ENCODE assay signal across 15 cellular contexts in the genomic region with DNA sequence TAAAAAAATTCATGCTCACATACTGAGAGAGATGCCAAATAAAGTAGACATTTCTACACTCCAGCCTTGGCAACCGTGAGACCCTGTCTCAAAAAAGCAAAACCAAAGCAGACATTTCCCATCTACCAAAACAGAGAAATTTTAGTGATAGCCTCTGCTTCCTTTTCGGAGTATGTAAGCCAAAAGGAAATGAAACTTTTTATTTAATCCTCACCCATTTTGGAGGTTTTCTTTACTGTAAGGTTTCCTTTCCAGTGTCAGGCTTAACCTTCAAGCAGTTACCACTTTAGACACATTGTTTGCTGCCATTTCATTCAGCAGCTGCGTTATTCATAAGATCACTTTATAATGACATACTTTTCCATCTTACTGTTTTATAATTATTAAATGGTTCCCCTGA. TPM values are rescaled to one million over a fixed set of nuclear protein-coding genes. Genes with fewer than 3 reads are reported as not detected.
DNase-seq lines count a peak whose midpoint lies in the region; ATAC-seq, FAIRE-seq and TF ChIP-seq lines count a peak whose summit lies in the region.
"Had no signal": no experiment of that assay in that cellular context is flagged by ENCODE, and none has a peak within 500 bp of the region (broad histone marks: within the 10 kb centered on the region; RNA-seq: fewer than 3 reads in every experiment).

No MANE protein-coding gene starts in this region.

- no peak for TF ChIP-seq CTCF in adrenal gland (IDR thresholded peaks at IDR 0.05)

- CTCF ChIA-PET in naive thymus-derived CD4-positive, alpha-beta T cell (lab: Charles Lee), result interaction anchor here (0.8 kb wide), 1 partner anchor 33 kb away, joined by 3 read pairs; no protein-coding TSS in a partner anchor

- TF ChIP-seq POLR2A in GM12891 (IDR thresholded peaks at IDR 0.05; ENCODE audit: low read depth, low read length), result no peak
- no peak for TF ChIP-seq POLR2A in adrenal gland (IDR thresholded peaks at IDR 0.05)

- H3K27me3 ChIP-seq in CD4-positive, CD25-positive, alpha-beta regulatory T cell (ENCODE audit: control insufficient read depth, insufficient read depth, low read length), result no peaks in the 10 kb centered on the region
- H3K27me3 ChIP-seq in adrenal gland, result no peaks in the 10 kb centered on the region
- H3K27me3 ChIP-seq in naive thymus-derived CD4-positive, alpha-beta T cell (ENCODE audit: control insufficient read depth in 2 of 2, insufficient read depth in 2 of 2, low read length in 2 of 2), result no peaks in the 10 kb centered on the region
- H3K27me3 ChIP-seq: breast epithelium, SJSA1 had no signal

- POLR2A ChIA-PET in naive thymus-derived CD4-positive, alpha-beta T cell (lab: Charles Lee), result interaction anchor here (0.8 to 1.2 kb wide), 2 partner anchors 15 to 16 kb away, joined by 3 read pairs; no protein-coding TSS in a partner anchor

- H3K36me3 ChIP-seq in CD4-positive, CD25-positive, alpha-beta regulatory T cell (ENCODE audit: control insufficient read depth, insufficient read depth, low read length), result peaks cover 6% of the 10 kb centered on the region
- H3K36me3 ChIP-seq in adrenal gland (replicated peaks in 1 of 2), result peaks cover 0 to under 1% of the 10 kb centered on the region in 2 donors
- H3K36me3 ChIP-seq in naive thymus-derived CD4-positive, alpha-beta T cell (ENCODE audit: control insufficient read depth in 2 of 3, insufficient read depth in 3 of 3, low read length in 3 of 3), result peaks cover 0 to 5% (median 0%) of the 10 kb centered on the region in 3 experiments
- H3K36me3 ChIP-seq: breast epithelium, SJSA1, thoracic aorta had no signal

- peak overlapping the region in 1 of 4 donors; percentile 55 for H3K4me3 Mint-ChIP-seq in CD4-positive, CD25-positive, alpha-beta regulatory T cell
- peak overlapping the region in 6 of 10 donors; percentile 7 to 54 (median 40) for H3K4me3 Mint-ChIP-seq in naive thymus-derived CD4-positive, alpha-beta T cell

- DNase-seq in CD4-positive, CD25-positive, alpha-beta regulatory T cell, result no peak
- DNase-seq in GM12891 (ENCODE audit: insufficient read length, low spot score), result no peak
- no peak for DNase-seq in adrenal gland
- DNase-seq in naive thymus-derived CD4-positive, alpha-beta T cell, result no peak
- no peak for DNase-seq in OCI-M2 (lab: John Stamatoyannopoulos, UW; ENCODE audit: unreplicated experiment)
- no peak for DNase-seq in NCI-H2029 treated with DMSO at 0.1 percent for 48 hours (lab: John Stamatoyannopoulos, UW)
- DNase-seq: activated T-cell treated with anti-CD3 and anti-CD28 coated beads for 4 hours, NCI-H1694 treated with DMSO at 0.1 percent for 48 hours, NCI-H526 treated with DMSO at 0.1 percent for 48 hours, WERI-Rb-1 had no signal

- H3K9me3 Mint-ChIP-seq in CD4-positive, CD25-positive, alpha-beta regulatory T cell, result no peaks in the 10 kb centered on the region
- H3K9me3 Mint-ChIP-seq in naive thymus-derived CD4-positive, alpha-beta T cell, result peaks cover 0 to 1% (median 0%) of the 10 kb centered on the region in 11 donors

- peak overlapping the region; percentile 59 to 89 (median 76) for H3K27ac Mint-ChIP-seq in CD4-positive, CD25-positive, alpha-beta regulatory T cell
- H3K27ac Mint-ChIP-seq in naive thymus-derived CD4-positive, alpha-beta T cell, result peak overlapping the region in 6 of 9 donors; percentile 28 to 84 (median 60)

- ATAC-seq in CD4-positive, CD25-positive, alpha-beta regulatory T cell (ENCODE audit: low read depth in 2 of 2), result no peak
- no peak for ATAC-seq in naive thymus-derived CD4-positive, alpha-beta T cell
- ATAC-seq in HG03460 (IDR thresholded peaks at IDR 0.05; ENCODE audit: unreplicated experiment), result no peak
- no peak for ATAC-seq in GM21786 (IDR thresholded peaks at IDR 0.05; ENCODE audit: unreplicated experiment)

- H3K27me3 Mint-ChIP-seq in CD4-positive, CD25-positive, alpha-beta regulatory T cell, result no peaks in the 10 kb centered on the region
- H3K27me3 Mint-ChIP-seq in naive thymus-derived CD4-positive, alpha-beta T cell, result no peaks in the 10 kb centered on the region

- peaks cover 71% of the 10 kb centered on the region for H3K4me1 ChIP-seq in CD4-positive, CD25-positive, alpha-beta regulatory T cell (ENCODE audit: control insufficient read depth, insufficient read depth, low read length, poor library complexity, severe bottlenecking)
- H3K4me1 ChIP-seq in adrenal gland (replicated peaks in 1 of 2), result peaks cover 71 to 87% of the 10 kb centered on the region in 2 donors
- peaks cover 20 to 53% of the 10 kb centered on the region in 2 donors for H3K4me1 ChIP-seq in naive thymus-derived CD4-positive, alpha-beta T cell (ENCODE audit: control insufficient read depth in 2 of 2, insufficient read depth in 2 of 2, low read length in 2 of 2)

- FAIRE-seq in GM12891 (lab: Jason Lieb, UNC), result no peak

- peak overlapping the region; percentile 41 for H3K4me3 ChIP-seq in CD4-positive, CD25-positive, alpha-beta regulatory T cell (ENCODE audit: low read depth, low read length)
- H3K4me3 ChIP-seq in adrenal gland, result no peak overlapping the region
- H3K4me3 ChIP-seq in naive thymus-derived CD4-positive, alpha-beta T cell (ENCODE audit: low read length), result no peak overlapping the region
- H3K4me3 ChIP-seq: breast epithelium, SJSA1, thoracic aorta had no signal

- H3K36me3 Mint-ChIP-seq in CD4-positive, CD25-positive, alpha-beta regulatory T cell, result peaks cover 14% of the 10 kb centered on the region
- peaks cover 0 to 24% (median 4%) of the 10 kb centered on the region in 5 donors for H3K36me3 Mint-ChIP-seq in naive thymus-derived CD4-positive, alpha-beta T cell

- 43 to 48% (median 46%) methylated on average over 3 of the region's 3 CpGs for WGBS in adrenal gland, 4 donors

- peak overlapping the region; percentile 37 for H3K27ac ChIP-seq in CD4-positive, CD25-positive, alpha-beta regulatory T cell (ENCODE audit: insufficient read depth, low read length, poor library complexity, severe bottlenecking)
- H3K27ac ChIP-seq in adrenal gland, result peak overlapping the region in 4 of 5 donors; percentile 55 to 85 (median 66)
- peak overlapping the region; percentile 15 for H3K27ac ChIP-seq in naive thymus-derived CD4-positive, alpha-beta T cell (ENCODE audit: low read depth, low read length)
- H3K27ac ChIP-seq: breast epithelium, SJSA1, WERI-Rb-1 had no signal

- H3K9me3 ChIP-seq in CD4-positive, CD25-positive, alpha-beta regulatory T cell (ENCODE audit: control insufficient read depth in 2 of 2, low read length in 2 of 2), result no peaks in the 10 kb centered on the region
- no peaks in the 10 kb centered on the region for H3K9me3 ChIP-seq in adrenal gland (replicated peaks in 1 of 3)
- H3K9me3 ChIP-seq in naive thymus-derived CD4-positive, alpha-beta T cell (ENCODE audit: control insufficient read depth in 2 of 3, low read length in 3 of 3), result no peaks in the 10 kb centered on the region
- H3K9me3 ChIP-seq: breast epithelium, SJSA1, thoracic aorta had no signal

- peaks cover 32 to 83% (median 65%) of the 10 kb centered on the region in 4 donors for H3K4me1 Mint-ChIP-seq in CD4-positive, CD25-positive, alpha-beta regulatory T cell
- peaks cover 57 to 89% (median 84%) of the 10 kb centered on the region in 7 donors for H3K4me1 Mint-ChIP-seq in naive thymus-derived CD4-positive, alpha-beta T cell

- intact Hi-C loops in adrenal gland (cut with DNase I), result no loop called here
- intact Hi-C loops in naive thymus-derived CD4-positive, alpha-beta T cell (cut with micrococcal nuclease), result no loop called here

TF ChIP-seq in GM12891, 5 proteins besides CTCF, POLR2A, EP300 and RAD21:
- no peak for TF ChIP-seq PAX5 (IDR thresholded peaks at IDR 0.05; ENCODE audit: insufficient read depth, low read length, severe bottlenecking)
- peak; percentile 93 for TF ChIP-seq SPI1 (IDR thresholded peaks at IDR 0.05; ENCODE audit: low read depth, low read length)

RNA-seq across cellular contexts. Expression of gene ADD1, which starts 15.9 kb away (rescaled TPM):
- total RNA-seq in CD4-positive, CD25-positive, alpha-beta regulatory T cell, result 242 TPM
- polyA plus RNA-seq in CD4-positive, CD25-positive, alpha-beta regulatory T cell, result 100 to 1,000 TPM; 142 to 151 (median 145) TPM
- 112 TPM for polyA plus RNA-seq in GM12891 (2012; ENCODE audit: low read depth, missing spikeins)
- total RNA-seq in adrenal gland, result 100 to 1,000 TPM; 176 to 290 (median 241) TPM
- polyA plus RNA-seq in adrenal gland, result 100 to 1,000 TPM; 134 to 468 (median 338) TPM
- total RNA-seq in naive thymus-derived CD4-positive, alpha-beta T cell, result 100 to 1,000 TPM; 211 to 300 (median 282) TPM
- 100 to 1,000 TPM; 152 to 164 TPM for polyA plus RNA-seq in naive thymus-derived CD4-positive, alpha-beta T cell

Comparison
In these comparisons a context has a peak if more than half of its experiments do, and no peak if none do; other contexts are left out.
1. H3K27ac ChIP-seq: peak in every context shown above with its lines; median percentile 66 in adrenal gland; 37 in CD4-positive, CD25-positive, alpha-beta regulatory T cell; 15 in naive thymus-derived CD4-positive, alpha-beta T cell.